In the genomic region with DNA sequence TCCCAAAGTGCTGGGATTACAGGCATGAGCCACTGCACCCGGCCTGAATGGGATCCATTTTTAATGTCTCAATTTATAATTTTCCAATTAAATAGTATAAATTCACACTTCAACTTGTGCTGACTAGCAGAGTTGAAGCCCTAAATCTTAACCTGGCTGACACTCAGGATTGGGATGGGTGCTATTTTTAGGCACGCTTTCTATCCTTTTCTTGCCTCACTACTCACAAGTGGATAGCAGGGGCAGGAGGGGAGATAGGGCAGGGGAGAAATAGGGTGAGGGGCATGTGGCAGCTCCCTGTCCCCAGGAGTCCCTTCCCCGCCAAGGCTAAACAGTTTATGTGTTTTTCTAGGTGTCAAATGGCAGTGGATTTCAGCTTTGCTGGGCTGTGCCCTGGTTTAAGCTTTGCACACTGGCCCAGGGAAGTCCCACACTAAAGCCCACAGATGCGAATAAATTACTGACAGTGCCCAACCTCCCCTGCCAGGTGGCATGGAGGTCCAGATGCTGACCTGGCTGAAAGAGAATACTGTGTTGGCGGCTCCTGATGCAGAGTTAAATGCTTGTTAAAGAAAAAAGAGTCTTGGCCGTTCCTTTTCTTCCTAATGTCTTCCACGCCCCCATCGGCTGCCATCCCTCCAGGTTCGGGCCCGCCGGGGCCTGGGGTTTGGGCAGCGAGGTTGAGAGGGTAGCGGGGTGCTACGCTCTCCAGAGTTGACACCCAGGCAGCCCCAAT, we compare ENCODE assay signal across 23 cellular contexts. TPM values are rescaled to one million over a fixed set of nuclear protein-coding genes. Genes with fewer than 3 reads are reported as not detected.
DNase-seq lines count a peak whose midpoint lies in the region; ATAC-seq and TF ChIP-seq lines count a peak whose summit lies in the region.
"Had no signal": no experiment of that assay in that cellular context is flagged by ENCODE, and none has a peak within 500 bp of the region (broad histone marks: within the 10 kb centered on the region; RNA-seq: fewer than 3 reads in every experiment).

No MANE protein-coding gene starts in this region.

- H3K79me1 ChIP-seq in H9 (ENCODE audit: insufficient read depth, low read depth, low read length, poor library complexity, severe bottlenecking) = no peaks in the 10 kb centered on the region

- no peak overlapping the region for H3K18ac ChIP-seq in H9 (ENCODE audit: insufficient read length, low read depth, low read length)

- H3K23me2 ChIP-seq in H9 (ENCODE audit: insufficient read length, low read depth, low read length, poor library complexity, severe bottlenecking) = no peaks in the 10 kb centered on the region

- peaks cover 2% of the 10 kb centered on the region for H4K20me1 ChIP-seq in H9 (ENCODE audit: control insufficient read depth, insufficient read depth, insufficient read length)

- H3K23ac ChIP-seq in H9 (ENCODE audit: insufficient read length, low read depth, low read length) = no peak overlapping the region

- H3K4ac ChIP-seq in H9 (ENCODE audit: low read depth, low read length) = no peak overlapping the region

- no peak overlapping the region for H2AFZ ChIP-seq in H9 (ENCODE audit: low read length)

- no peak overlapping the region for H2BK12ac ChIP-seq in H9 (ENCODE audit: insufficient read length, low read depth, low read length)

- H3K9me3 ChIP-seq in H9 (ENCODE audit: control insufficient read depth, low read depth, low read length) = no peaks in the 10 kb centered on the region
- no peaks in the 10 kb centered on the region for H3K9me3 ChIP-seq in upper lobe of right lung
- H3K9me3 ChIP-seq: BLaER1 treated with 17β-estradiol and CSF1 and Interleukin-3, amounts not matched to agents 10 nM and 100 nM; SJSA1 had no signal

- no peak for DNase-seq in Right ventricle myocardium superior
- no peak for DNase-seq in Right ventricle myocardium inferior (ENCODE audit: missing footprints)
- DNase-seq in H9 = no peak
- peak; percentile 92 for DNase-seq in left kidney (ENCODE audit: low read depth, low spot score)
- peak; percentile 19 for DNase-seq in upper lobe of right lung
- no peak for DNase-seq in NCI-H1048 (lab: John Stamatoyannopoulos, UW)
- DNase-seq: Calu3; CD8-positive, alpha-beta T cell; DMS79; H7; NCI-H1417 treated with DMSO at 0.1 percent for 48 hours; NCI-H187 treated with DMSO at 0.1 percent for 48 hours; NCI-H2227 treated with DMSO at 0.1 percent for 48 hours; NCI-H82; PC-3 had no signal

- no peak overlapping the region for H3K4me3 ChIP-seq in upper lobe of right lung
- H3K4me3 ChIP-seq: BLaER1 treated with 17β-estradiol and CSF1 and Interleukin-3, amounts not matched to agents 10 nM and 100 nM; SJSA1 had no signal

- no peak overlapping the region for H3K14ac ChIP-seq in H9 (ENCODE audit: insufficient read depth, low read length)

- no peak overlapping the region for H2AK5ac ChIP-seq in H9 (ENCODE audit: insufficient read length, low read length)

- H3K4me1 ChIP-seq in H9 (ENCODE audit: insufficient read depth, low read length) (no peaks in the 10 kb centered on the region), upper lobe of right lung (no peaks in the 10 kb centered on the region)
- H3K4me1 ChIP-seq: BLaER1 treated with 17β-estradiol and CSF1 and Interleukin-3, amounts not matched to agents 10 nM and 100 nM; SJSA1 had no signal

- no peak overlapping the region for H4K91ac ChIP-seq in H9 (ENCODE audit: insufficient read length, low read depth, low read length)

- H3K9ac ChIP-seq in H9 (ENCODE audit: extremely low read depth, insufficient read length, low read length) = no peak overlapping the region
- H3K9ac ChIP-seq: BLaER1 treated with 17β-estradiol and CSF1 and Interleukin-3, amounts not matched to agents 10 nM and 100 nM; KMS-11 had no signal

- TF ChIP-seq CTCF in H9 (conservative IDR thresholded peaks at IDR 0.05) = no peak
- TF ChIP-seq CTCF in upper lobe of right lung (IDR thresholded peaks at IDR 0.05) = no peak

- H2BK5ac ChIP-seq in H9 (ENCODE audit: insufficient read length, low read length) = no peak overlapping the region

- no CpG with 5 or more reads among the region's 14 CpGs for WGBS in H9 (ENCODE audit: extremely low coverage, insufficient read length, low lambda C conversion rate)

- H3K27me3 ChIP-seq in H9 (ENCODE audit: insufficient read depth, low read length) = no peaks in the 10 kb centered on the region
- no peaks in the 10 kb centered on the region for H3K27me3 ChIP-seq in upper lobe of right lung
- H3K27me3 ChIP-seq: BLaER1 treated with 17β-estradiol and CSF1 and Interleukin-3, amounts not matched to agents 10 nM and 100 nM; SJSA1 had no signal

- H3K27me3 Mint-ChIP-seq in H9 (ENCODE audit: low read depth) = no peaks in the 10 kb centered on the region

- intact Hi-C loops in Right ventricle myocardium superior (cut with DNase I) = no loop called here
- intact Hi-C loops in Right ventricle myocardium inferior (cut with DNase I) = no loop called here
- intact Hi-C loops in upper lobe of right lung (cut with DNase I) = no loop called here

- no peaks in the 10 kb centered on the region for H3K79me2 ChIP-seq in H9 (ENCODE audit: insufficient read depth, low read length)

- ATAC-seq in Right ventricle myocardium superior (ENCODE audit: poor library complexity) (peak; percentile 48), Right ventricle myocardium inferior (no peak), upper lobe of right lung (no peak), GM18868 (IDR thresholded peaks at IDR 0.05; ENCODE audit: unreplicated experiment) (no peak)
- ATAC-seq: CD8-positive, alpha-beta T cell; PC-3 had no signal

- no peaks in the 10 kb centered on the region for H3K9me3 Mint-ChIP-seq in H9
- H3K9me3 Mint-ChIP-seq: CD8-positive, alpha-beta T cell had no signal

- no peak overlapping the region for H3K27ac ChIP-seq in H9 (ENCODE audit: insufficient read length, low read depth, low read length)
- H3K27ac ChIP-seq in upper lobe of right lung = no peak overlapping the region
- H3K27ac ChIP-seq: BLaER1 treated with 17β-estradiol and CSF1 and Interleukin-3, amounts not matched to agents 10 nM and 100 nM; KMS-11; RWPE1; SJSA1 had no signal

- H3K4me3 Mint-ChIP-seq in H9 = no peak overlapping the region
- H3K4me3 Mint-ChIP-seq: CD8-positive, alpha-beta T cell had no signal

- no peak overlapping the region for H3T11ph ChIP-seq in H9 (ENCODE audit: low read length)

- no peak overlapping the region for H2BK20ac ChIP-seq in H9 (ENCODE audit: low read depth, low read length, poor library complexity, severe bottlenecking)

- no peak overlapping the region for H3K4me2 ChIP-seq in H9 (ENCODE audit: insufficient read depth, insufficient read length, low read length)
- H3K4me2 ChIP-seq: BLaER1 treated with 17β-estradiol and CSF1 and Interleukin-3, amounts not matched to agents 10 nM and 100 nM; KMS-11 had no signal

- peak overlapping the region in 2 of 3 experiments; percentile 52 to 57; a peak in 2 of 7 replicates for H3K27ac Mint-ChIP-seq in H9
- H3K27ac Mint-ChIP-seq: CD8-positive, alpha-beta T cell had no signal

- no peak overlapping the region for H3K56ac ChIP-seq in H9 (ENCODE audit: insufficient read length, low read depth, low read length)

- H3K36me3 ChIP-seq in upper lobe of right lung = peaks cover 38% of the 10 kb centered on the region
- H3K36me3 ChIP-seq: SJSA1 had no signal

- no peak overlapping the region for H2BK120ac ChIP-seq in H9 (ENCODE audit: low read depth, low read length, poor library complexity, severe bottlenecking)

- H3K4me1 Mint-ChIP-seq in H9 = peaks cover 4 to 10% of the 10 kb centered on the region in 2 experiments; a peak in 3 of 4 replicates

- no peak overlapping the region for H4K8ac ChIP-seq in H9 (replicated peaks; ENCODE audit: insufficient read length, low read depth, low read length)

- H4K5ac ChIP-seq in H9 (ENCODE audit: insufficient read length, low read depth, low read length) = no peak overlapping the region

- H3K36me3 Mint-ChIP-seq in H9 (ENCODE audit: insufficient read depth in 1 of 3, low read depth in 3 of 3) = peaks cover 23 to 61% (median 59%) of the 10 kb centered on the region in 3 experiments

- no peak overlapping the region for H2BK15ac ChIP-seq in H9 (ENCODE audit: low read depth, low read length)

RNA-seq across cellular contexts. Expression of gene EFCAB10, which starts 36.2 kb away (rescaled TPM):
- not detected for total RNA-seq in Right ventricle myocardium superior
- not detected for total RNA-seq in Right ventricle myocardium inferior
- total RNA-seq in H9 (2021) = 1.3 and 1.5 TPM in 2 replicates
- total RNA-seq in upper lobe of right lung = 1.6 TPM
- total RNA-seq: A673, Calu3, HT-29, M059J, SJSA1 had no signal

Comparison
In these comparisons a context has a peak if more than half of its experiments do, and no peak if none do; other contexts are left out.
1. DNase-seq: peak in left kidney (single experiment) and upper lobe of right lung (single experiment); none in Right ventricle myocardium superior (single experiment), Right ventricle myocardium inferior (single experiment), H9 (single experiment) and NCI-H1048 (single experiment).